Comparison of ENCODE assay signal across 18 cellular contexts in the genomic region with DNA sequence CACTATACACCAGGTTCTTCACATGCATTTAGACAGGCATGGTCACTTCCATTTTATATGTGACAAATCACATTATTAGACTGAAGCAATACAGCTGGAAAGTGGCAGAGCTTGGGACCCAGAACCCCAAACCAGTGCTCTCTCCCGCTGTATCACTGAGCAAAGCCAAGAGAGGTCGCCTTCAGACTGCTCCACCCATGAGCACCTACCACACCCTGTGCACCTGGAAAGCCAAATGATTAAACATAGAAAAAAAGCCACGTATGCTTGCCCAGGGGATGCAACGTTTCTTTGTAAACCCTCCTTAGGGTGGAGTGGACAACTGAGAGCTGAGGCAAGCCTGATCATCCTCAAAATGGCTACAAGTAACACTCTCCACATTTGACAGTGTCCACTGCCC.
DNase-seq lines count a peak whose midpoint lies in the region; ATAC-seq, FAIRE-seq and TF ChIP-seq lines count a peak whose summit lies in the region.
"Had no signal": no experiment of that assay in that cellular context is flagged by ENCODE, and none has a peak within 500 bp of the region (broad histone marks: within the 10 kb centered on the region; RNA-seq: fewer than 3 reads in every experiment).

No MANE protein-coding gene starts in this region.

- no peak for ATAC-seq in HG02642 (IDR thresholded peaks at IDR 0.05; ENCODE audit: poor library complexity, unreplicated experiment)
- ATAC-seq: activated CD8-positive, alpha-beta T cell treated with anti-CD3 and anti-CD28 coated beads, Interleukin-2, amount 10 ng/mL, durations not matched to agents 7 days and 5 days; naive thymus-derived CD4-positive, alpha-beta T cell had no signal

- TF ChIP-seq RAD21 in H1 (IDR thresholded peaks at IDR 0.05 in 1 of 2, conservative IDR thresholded peaks at IDR 0.05 in 1 of 2; ENCODE audit: low read depth in 2 of 2, low read length in 2 of 2), result peak; percentile 33 to 43; a peak in 3 of 4 replicates

- H3K56ac ChIP-seq in H1 (replicated peaks; ENCODE audit: insufficient read length, low read depth, low read length), result no peak overlapping the region

- no peak overlapping the region for H4K8ac ChIP-seq in H1 (ENCODE audit: extremely low read depth, insufficient read depth, low read length)

- no peak overlapping the region for H3K4me3 ChIP-seq in MM.1S (ENCODE audit: low read length)
- H3K4me3 ChIP-seq in H1 (ENCODE audit: extremely low read depth in 1 of 4, insufficient read depth in 2 of 4, low read depth in 3 of 4, low read length in 4 of 4), result no peak overlapping the region
- no peak overlapping the region for H3K4me3 ChIP-seq in small intestine (ENCODE audit: low read depth in 1 of 2, low read length in 2 of 2)
- H3K4me3 ChIP-seq: esophagus muscularis mucosa, lower lobe of right lung, suprapubic skin had no signal

- H2BK15ac ChIP-seq in H1 (ENCODE audit: low read length), result no peak overlapping the region

- CTCF ChIA-PET in H1 (lab: Charles Lee; ENCODE audit: partially characterized antibody), result interaction anchor here (0.6 to 6.6 kb wide), 8 partner anchors 13 to 632 kb away, joined by 3 to 68 read pairs (median 8); no protein-coding TSS in a partner anchor

- H3K36me3 ChIP-seq in MM.1S (replicated peaks; ENCODE audit: insufficient read depth, low read length) (no peaks in the 10 kb centered on the region), H1 (ENCODE audit: control insufficient read depth in 2 of 4, insufficient read depth in 4 of 4, low read length in 3 of 4) (peaks cover 2 to 14% (median 5%) of the 10 kb centered on the region in 4 experiments; a peak in 5 of 8 replicates), small intestine (ENCODE audit: control insufficient read depth in 2 of 2, insufficient read depth in 2 of 2, low read length in 2 of 2) (peaks cover 0 to 2% of the 10 kb centered on the region in 2 donors)

- H2BK5ac ChIP-seq in H1 (ENCODE audit: low read depth, low read length), result no peak overlapping the region

- no peaks in the 10 kb centered on the region for H3K9me2 ChIP-seq in MM.1S (replicated peaks; ENCODE audit: insufficient read depth, low read length)

- DNase-seq in MM.1S, result peak; percentile 31
- no peak for DNase-seq in H1 (ENCODE audit: low read depth in 1 of 2, low spot score in 2 of 2)
- DNase-seq in small intestine, result peak; percentile 33
- no peak for DNase-seq in NCI-H2227 (lab: John Stamatoyannopoulos, UW; ENCODE audit: unreplicated experiment)
- no peak for DNase-seq in NOMO-1 treated with dmso at 0.1 percent for 144 hours (lab: John Stamatoyannopoulos, UW; ENCODE audit: unreplicated experiment)
- DNase-seq: activated CD8-positive, alpha-beta T cell treated with anti-CD3 and anti-CD28 coated beads, Interleukin-2, amount 10 ng/mL, durations not matched to agents 7 days and 5 days; activated naive CD8-positive, alpha-beta T cell treated with anti-CD3 and anti-CD28 coated beads, Interleukin-2, amount 10 ng/mL, durations not matched to agents 7 days and 5 days; activated T-cell treated with anti-CD3 and anti-CD28 coated beads, Interleukin-2, amount 50 U/mL, for 48 hours; brain microvascular endothelial cell; dermis blood vessel endothelial cell; lower lobe of right lung; naive thymus-derived CD4-positive, alpha-beta T cell; stimulated activated CD4-positive, alpha-beta T cell treated with anti-CD3 and anti-CD28 coated beads, Interleukin-4, amount 100 ng/mL, for 24 hours; WERI-Rb-1 had no signal

- WGBS in H1 (ENCODE audit: extremely low coverage in 1 of 2, insufficient coverage in 1 of 2, insufficient read length in 1 of 2, insufficient replicate concordance in 2 of 2, low coverage in 1 of 2, low lambda C conversion rate in 2 of 2, missing lambda C conversion rate in 1 of 2), 2 experiments, result 87% methylated on average over 4 of the region's 4 CpGs; no CpG with 5 or more reads in 1 of the 2 experiments
- 15 to 51% (median 33%) methylated on average over 4 of the region's 4 CpGs for WGBS in small intestine, 3 donors

- H3K23ac ChIP-seq in H1 (ENCODE audit: insufficient read length), result no peak overlapping the region

- H3K79me2 ChIP-seq in MM.1S (ENCODE audit: low read length) (no peaks in the 10 kb centered on the region; the same call in 1 of the 2 replicates), H1 (ENCODE audit: control insufficient read depth in 1 of 2, insufficient read depth in 2 of 2, low read length in 2 of 2) (peaks cover 10 to 51% of the 10 kb centered on the region in 2 experiments)

- H3K9ac ChIP-seq in MM.1S (ENCODE audit: low read length) (no peak overlapping the region), H1 (replicated peaks in 1 of 4; ENCODE audit: extremely low read depth in 1 of 4, low read depth in 3 of 4, low read length in 3 of 4) (no peak overlapping the region)

- peaks cover 6% of the 10 kb centered on the region; the same call in 1 of the 2 replicates for H3K79me1 ChIP-seq in H1 (ENCODE audit: low read depth, low read length)

- no peak overlapping the region for H2AFZ ChIP-seq in MM.1S (ENCODE audit: low read length)
- no peak overlapping the region for H2AFZ ChIP-seq in H1 (ENCODE audit: low read length)

- FAIRE-seq in H1 (lab: Jason Lieb, UNC) (no peak), small intestine (lab: Jason Lieb, UNC) (no peak)

- no peaks in the 10 kb centered on the region for H3K27me3 ChIP-seq in MM.1S (replicated peaks; ENCODE audit: insufficient read depth, low read length)
- H3K27me3 ChIP-seq in H1 (replicated peaks in 1 of 4; ENCODE audit: control insufficient read depth in 3 of 4, extremely low read depth in 1 of 4, insufficient read depth in 3 of 4, low read length in 3 of 4), result no peaks in the 10 kb centered on the region
- H3K27me3 ChIP-seq in small intestine (ENCODE audit: control insufficient read depth in 2 of 2, insufficient read depth in 2 of 2, low read length in 2 of 2), result no peaks in the 10 kb centered on the region
- H3K27me3 ChIP-seq: brain microvascular endothelial cell, esophagus muscularis mucosa, suprapubic skin had no signal

- H2BK20ac ChIP-seq in H1 (ENCODE audit: low read length), result no peak overlapping the region

- no peak overlapping the region for H3K14ac ChIP-seq in H1 (ENCODE audit: insufficient read length)

- H3K4me1 ChIP-seq in MM.1S (ENCODE audit: low read length) (peaks cover 51% of the 10 kb centered on the region), H1 (replicated peaks in 1 of 4; ENCODE audit: control insufficient read depth in 3 of 4, insufficient read depth in 4 of 4, low read length in 3 of 4) (peaks cover 0 to 10% (median 6%) of the 10 kb centered on the region in 4 experiments; a peak in 3 of 7 replicates), small intestine (ENCODE audit: control insufficient read depth in 2 of 2, insufficient read depth in 1 of 2, low read depth in 1 of 2, low read length in 1 of 2) (peaks cover 2 to 6% of the 10 kb centered on the region in 2 donors)
- H3K4me1 ChIP-seq: lower lobe of right lung had no signal

- peak overlapping the region; percentile 65; the same call in 1 of the 2 replicates for H3K27ac ChIP-seq in MM.1S (ENCODE audit: low read length)
- no peak overlapping the region for H3K27ac ChIP-seq in H1 (ENCODE audit: low read depth, low read length)
- no peak overlapping the region for H3K27ac ChIP-seq in small intestine (ENCODE audit: low read depth in 1 of 2, low read length in 1 of 2)
- H3K27ac ChIP-seq: brain microvascular endothelial cell, esophagus muscularis mucosa, lower lobe of right lung, suprapubic skin, WERI-Rb-1 had no signal

- TF ChIP-seq POLR2A in H1 (IDR thresholded peaks at IDR 0.05; ENCODE audit: control extremely low read depth in 1 of 2, low read depth in 2 of 2, low read length in 2 of 2), result no peak

- no peak overlapping the region for H4K5ac ChIP-seq in H1 (ENCODE audit: insufficient read length, low read depth, low read length)

- no peak overlapping the region for H4K91ac ChIP-seq in H1 (replicated peaks; ENCODE audit: insufficient read length, low read length)

- peak; percentile 24 for TF ChIP-seq CTCF in GM12873 (IDR thresholded peaks at IDR 0.05; ENCODE audit: insufficient read depth, low read depth, low read length, missing control alignments)
- peak; percentile 16 for TF ChIP-seq CTCF in MM.1S (IDR thresholded peaks at IDR 0.05; ENCODE audit: low read length)
- TF ChIP-seq CTCF in H1 (IDR thresholded peaks at IDR 0.05; ENCODE audit: control extremely low read depth in 1 of 3, insufficient read depth in 1 of 3, low read depth in 1 of 3, low read length in 3 of 3), result peak; percentile 1 to 7 (median 3); a peak in 2 of 4 replicates

- no peaks in the 10 kb centered on the region for H3K23me2 ChIP-seq in H1 (ENCODE audit: low read depth, low read length)

- H3K4me2 ChIP-seq in MM.1S (ENCODE audit: low read depth, low read length) (peak overlapping the region; percentile 50; the same call in 1 of the 2 replicates), H1 (ENCODE audit: insufficient read depth in 1 of 2, low read depth in 2 of 2, low read length in 2 of 2) (no peak overlapping the region)

- H3K9me3 ChIP-seq in MM.1S (replicated peaks; ENCODE audit: insufficient read depth, low read length) (no peaks in the 10 kb centered on the region), H1 (ENCODE audit: insufficient read depth in 2 of 2, low read depth in 1 of 2, low read length in 1 of 2) (no peaks in the 10 kb centered on the region), small intestine (ENCODE audit: control insufficient read depth, low read depth) (no peaks in the 10 kb centered on the region)
- H3K9me3 ChIP-seq: esophagus muscularis mucosa, lower lobe of right lung, suprapubic skin had no signal

- H3F3A ChIP-seq in MM.1S (ENCODE audit: insufficient read depth, low read length), result peaks cover 30% of the 10 kb centered on the region

- TF ChIP-seq EP300 in H1 (IDR thresholded peaks at IDR 0.05; ENCODE audit: borderline replicate concordance in 1 of 2, low read depth in 2 of 2, low read length in 2 of 2), result no peak

- H4K20me1 ChIP-seq in MM.1S (ENCODE audit: insufficient read depth, low read length), result no peaks in the 10 kb centered on the region
- H4K20me1 ChIP-seq in H1 (replicated peaks in 1 of 2; ENCODE audit: control insufficient read depth in 1 of 2, insufficient read depth in 2 of 2, low read length in 2 of 2), result peaks cover 0 to 4% of the 10 kb centered on the region in 2 experiments

- no peak overlapping the region for H2AK5ac ChIP-seq in H1 (ENCODE audit: low read depth, low read length)

- H3K18ac ChIP-seq in H1 (ENCODE audit: extremely low read depth, low read length), result no peak overlapping the region

- no peak overlapping the region for H2BK120ac ChIP-seq in H1 (replicated peaks; ENCODE audit: low read depth, low read length)

- no peak overlapping the region for H2BK12ac ChIP-seq in H1 (ENCODE audit: low read depth, low read length)

- POLR2A ChIA-PET in H1 (lab: Charles Lee; ENCODE audit: partially characterized antibody), result no interaction called here

- H3K4ac ChIP-seq in H1 (replicated peaks; ENCODE audit: insufficient read length, low read depth, low read length), result no peak overlapping the region

TF ChIP-seq in H1, 55 proteins besides CTCF, POLR2A, EP300 and RAD21 (continues in another document):
- TF ChIP-seq NANOG (IDR thresholded peaks at IDR 0.05; ENCODE audit: insufficient read depth, low read depth, low read length, poor library complexity, severe bottlenecking) (no peak), RBBP5 (IDR thresholded peaks at IDR 0.05; ENCODE audit: borderline replicate concordance, low read depth, low read length) (no peak), POU5F1 (IDR thresholded peaks at IDR 0.05; ENCODE audit: low read depth, low read length) (no peak), CHD1 (IDR thresholded peaks at IDR 0.05; ENCODE audit: low read depth, low read length) (no peak)

Comparison
In these comparisons a context has a peak if more than half of its experiments do, and no peak if none do; other contexts are left out.
1. DNase-seq: peak in MM.1S (single experiment) and small intestine (single experiment); none in H1 (0 of 2), NCI-H2227 (single experiment) and NOMO-1 treated with dmso at 0.1 percent for 144 hours (single experiment).
2. Peak in every context shown above with its lines, with median percentiles within 50 percentile points of each other: CTCF ChIP-seq.